ENCODE assay signal across 1 cellular context in the genomic region with DNA sequence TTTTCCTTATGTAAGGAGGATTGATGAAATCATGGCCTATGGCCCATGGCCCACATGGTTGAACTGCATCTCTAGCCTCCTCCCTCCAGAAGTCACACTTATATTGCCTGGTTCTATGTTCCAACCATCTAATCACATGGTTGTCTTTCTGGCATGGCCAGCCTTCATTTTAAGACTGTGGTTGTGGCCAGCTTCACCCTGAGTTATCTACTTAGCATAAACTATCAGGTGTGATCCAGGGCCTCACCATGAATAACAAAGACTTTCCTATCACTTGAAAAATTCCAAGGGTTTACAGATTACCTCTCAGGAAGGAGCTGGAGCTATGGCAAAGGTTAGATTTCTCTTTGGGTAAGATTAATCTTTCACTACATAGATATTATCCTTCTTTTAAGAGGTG.
TF ChIP-seq lines count a peak whose summit lies in the region.

No MANE protein-coding gene starts in this region.

TF ChIP-seq in GM23338, 12 proteins besides CTCF, POLR2A, EP300 and RAD21 (continued from another document):
- TF ChIP-seq, protein P1, sequence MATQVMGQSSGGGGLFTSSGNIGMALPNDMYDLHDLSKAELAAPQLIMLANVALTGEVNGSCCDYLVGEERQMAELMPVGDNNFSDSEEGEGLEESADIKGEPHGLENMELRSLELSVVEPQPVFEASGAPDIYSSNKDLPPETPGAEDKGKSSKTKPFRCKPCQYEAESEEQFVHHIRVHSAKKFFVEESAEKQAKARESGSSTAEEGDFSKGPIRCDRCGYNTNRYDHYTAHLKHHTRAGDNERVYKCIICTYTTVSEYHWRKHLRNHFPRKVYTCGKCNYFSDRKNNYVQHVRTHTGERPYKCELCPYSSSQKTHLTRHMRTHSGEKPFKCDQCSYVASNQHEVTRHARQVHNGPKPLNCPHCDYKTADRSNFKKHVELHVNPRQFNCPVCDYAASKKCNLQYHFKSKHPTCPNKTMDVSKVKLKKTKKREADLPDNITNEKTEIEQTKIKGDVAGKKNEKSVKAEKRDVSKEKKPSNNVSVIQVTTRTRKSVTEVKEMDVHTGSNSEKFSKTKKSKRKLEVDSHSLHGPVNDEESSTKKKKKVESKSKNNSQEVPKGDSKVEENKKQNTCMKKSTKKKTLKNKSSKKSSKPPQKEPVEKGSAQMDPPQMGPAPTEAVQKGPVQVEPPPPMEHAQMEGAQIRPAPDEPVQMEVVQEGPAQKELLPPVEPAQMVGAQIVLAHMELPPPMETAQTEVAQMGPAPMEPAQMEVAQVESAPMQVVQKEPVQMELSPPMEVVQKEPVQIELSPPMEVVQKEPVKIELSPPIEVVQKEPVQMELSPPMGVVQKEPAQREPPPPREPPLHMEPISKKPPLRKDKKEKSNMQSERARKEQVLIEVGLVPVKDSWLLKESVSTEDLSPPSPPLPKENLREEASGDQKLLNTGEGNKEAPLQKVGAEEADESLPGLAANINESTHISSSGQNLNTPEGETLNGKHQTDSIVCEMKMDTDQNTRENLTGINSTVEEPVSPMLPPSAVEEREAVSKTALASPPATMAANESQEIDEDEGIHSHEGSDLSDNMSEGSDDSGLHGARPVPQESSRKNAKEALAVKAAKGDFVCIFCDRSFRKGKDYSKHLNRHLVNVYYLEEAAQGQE (IDR thresholded peaks at IDR 0.05; ENCODE audit: unreplicated experiment) = no peak
- TF ChIP-seq, protein P2, sequence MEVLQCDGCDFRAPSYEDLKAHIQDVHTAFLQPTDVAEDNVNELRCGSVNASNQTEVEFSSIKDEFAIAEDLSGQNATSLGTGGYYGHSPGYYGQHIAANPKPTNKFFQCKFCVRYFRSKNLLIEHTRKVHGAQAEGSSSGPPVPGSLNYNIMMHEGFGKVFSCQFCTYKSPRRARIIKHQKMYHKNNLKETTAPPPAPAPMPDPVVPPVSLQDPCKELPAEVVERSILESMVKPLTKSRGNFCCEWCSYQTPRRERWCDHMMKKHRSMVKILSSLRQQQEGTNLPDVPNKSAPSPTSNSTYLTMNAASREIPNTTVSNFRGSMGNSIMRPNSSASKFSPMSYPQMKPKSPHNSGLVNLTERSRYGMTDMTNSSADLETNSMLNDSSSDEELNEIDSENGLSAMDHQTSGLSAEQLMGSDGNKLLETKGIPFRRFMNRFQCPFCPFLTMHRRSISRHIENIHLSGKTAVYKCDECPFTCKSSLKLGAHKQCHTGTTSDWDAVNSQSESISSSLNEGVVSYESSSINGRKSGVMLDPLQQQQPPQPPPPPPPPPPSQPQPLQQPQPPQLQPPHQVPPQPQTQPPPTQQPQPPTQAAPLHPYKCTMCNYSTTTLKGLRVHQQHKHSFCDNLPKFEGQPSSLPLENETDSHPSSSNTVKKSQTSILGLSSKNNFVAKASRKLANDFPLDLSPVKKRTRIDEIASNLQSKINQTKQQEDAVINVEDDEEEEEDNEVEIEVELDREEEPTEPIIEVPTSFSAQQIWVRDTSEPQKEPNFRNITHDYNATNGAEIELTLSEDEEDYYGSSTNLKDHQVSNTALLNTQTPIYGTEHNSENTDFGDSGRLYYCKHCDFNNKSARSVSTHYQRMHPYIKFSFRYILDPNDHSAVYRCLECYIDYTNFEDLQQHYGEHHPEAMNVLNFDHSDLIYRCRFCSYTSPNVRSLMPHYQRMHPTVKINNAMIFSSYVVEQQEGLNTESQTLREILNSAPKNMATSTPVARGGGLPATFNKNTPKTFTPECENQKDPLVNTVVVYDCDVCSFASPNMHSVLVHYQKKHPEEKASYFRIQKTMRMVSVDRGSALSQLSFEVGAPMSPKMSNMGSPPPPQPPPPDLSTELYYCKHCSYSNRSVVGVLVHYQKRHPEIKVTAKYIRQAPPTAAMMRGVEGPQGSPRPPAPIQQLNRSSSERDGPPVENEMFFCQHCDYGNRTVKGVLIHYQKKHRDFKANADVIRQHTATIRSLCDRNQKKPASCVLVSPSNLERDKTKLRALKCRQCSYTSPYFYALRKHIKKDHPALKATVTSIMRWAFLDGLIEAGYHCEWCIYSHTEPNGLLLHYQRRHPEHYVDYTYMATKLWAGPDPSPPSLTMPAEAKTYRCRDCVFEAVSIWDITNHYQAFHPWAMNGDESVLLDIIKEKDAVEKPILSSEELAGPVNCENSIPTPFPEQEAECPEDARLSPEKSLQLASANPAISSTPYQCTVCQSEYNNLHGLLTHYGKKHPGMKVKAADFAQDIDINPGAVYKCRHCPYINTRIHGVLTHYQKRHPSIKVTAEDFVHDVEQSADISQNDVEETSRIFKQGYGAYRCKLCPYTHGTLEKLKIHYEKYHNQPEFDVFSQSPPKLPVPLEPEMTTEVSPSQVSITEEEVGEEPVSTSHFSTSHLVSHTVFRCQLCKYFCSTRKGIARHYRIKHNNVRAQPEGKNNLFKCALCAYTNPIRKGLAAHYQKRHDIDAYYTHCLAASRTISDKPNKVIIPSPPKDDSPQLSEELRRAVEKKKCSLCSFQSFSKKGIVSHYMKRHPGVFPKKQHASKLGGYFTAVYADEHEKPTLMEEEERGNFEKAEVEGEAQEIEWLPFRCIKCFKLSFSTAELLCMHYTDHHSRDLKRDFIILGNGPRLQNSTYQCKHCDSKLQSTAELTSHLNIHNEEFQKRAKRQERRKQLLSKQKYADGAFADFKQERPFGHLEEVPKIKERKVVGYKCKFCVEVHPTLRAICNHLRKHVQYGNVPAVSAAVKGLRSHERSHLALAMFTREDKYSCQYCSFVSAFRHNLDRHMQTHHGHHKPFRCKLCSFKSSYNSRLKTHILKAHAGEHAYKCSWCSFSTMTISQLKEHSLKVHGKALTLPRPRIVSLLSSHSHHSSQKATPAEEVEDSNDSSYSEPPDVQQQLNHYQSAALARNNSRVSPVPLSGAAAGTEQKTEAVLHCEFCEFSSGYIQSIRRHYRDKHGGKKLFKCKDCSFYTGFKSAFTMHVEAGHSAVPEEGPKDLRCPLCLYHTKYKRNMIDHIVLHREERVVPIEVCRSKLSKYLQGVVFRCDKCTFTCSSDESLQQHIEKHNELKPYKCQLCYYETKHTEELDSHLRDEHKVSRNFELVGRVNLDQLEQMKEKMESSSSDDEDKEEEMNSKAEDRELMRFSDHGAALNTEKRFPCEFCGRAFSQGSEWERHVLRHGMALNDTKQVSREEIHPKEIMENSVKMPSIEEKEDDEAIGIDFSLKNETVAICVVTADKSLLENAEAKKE (CRISPR knock-in tag; IDR thresholded peaks at IDR 0.05) = no peak
- no peak for TF ChIP-seq NANOG (IDR thresholded peaks at IDR 0.05; ENCODE audit: borderline replicate concordance)
- TF ChIP-seq JUNB (IDR thresholded peaks at IDR 0.05; ENCODE audit: unreplicated experiment) = no peak
